21 cellular contexts compared by ENCODE assay signal in genomic region chr7:50182734-50183133, GRCh38.
A peak's percentile ranks its signal among the peaks of the same experiment; 100 is the strongest.
DNase-seq lines count a peak whose midpoint lies in the region; ATAC-seq and TF ChIP-seq lines count a peak whose summit lies in the region.
"Had no signal": no experiment of that assay in that cellular context is flagged by ENCODE, and none has a peak within 500 bp of the region (broad histone marks: within the 10 kb centered on the region; RNA-seq: fewer than 3 reads in every experiment).

No MANE protein-coding gene starts in this region.

- DNase-seq in heart left ventricle (peak in 2 of 5 donors; percentile 29 to 54), left ventricle myocardium inferior (no peak), SKM-1 (lab: John Stamatoyannopoulos, UW; ENCODE audit: unreplicated experiment) (peak; percentile 27), iPS-NIHi7 (ENCODE audit: extremely low spot score) (peak; percentile 29), osteocyte (ENCODE audit: extremely low spot score, unreplicated experiment) (no peak), SJCRH30 (no peak), ecto neural progenitor cell (ENCODE audit: low spot score) (no peak), NK-92 (lab: John Stamatoyannopoulos, UW; ENCODE audit: unreplicated experiment) (no peak)
- DNase-seq: activated B cell treated with CpG ODN at 0.5 μM for 24 hours; activated CD8-positive, alpha-beta memory T cell treated with anti-CD3 and anti-CD28 coated beads for 24 hours; effector CD8-positive, alpha-beta T cell; GOT3; hippocampal formation; naive thymus-derived CD8-positive, alpha-beta T cell; NCI-H1930; NCI-H524 treated with DMSO at 0.1 percent for 48 hours; psoas muscle; stimulated activated CD4-positive, alpha-beta T cell treated with anti-CD3 and anti-CD28 coated beads, Interleukin-12 subunit alpha, Interleukin-12 subunit beta, amount 100 ng/mL, for 4 hours; stimulated activated naive CD8-positive, alpha-beta T cell treated with anti-CD3 and anti-CD28 coated beads, Interleukin-15, Interleukin-2, amounts not matched to agents 100 U/mL and 50 U/mL, for 24 hours had no signal

- TF ChIP-seq CTCF in heart left ventricle (IDR thresholded peaks at IDR 0.05) (no peak), left ventricle myocardium inferior (IDR thresholded peaks at IDR 0.05; ENCODE audit: borderline replicate concordance) (no peak), osteocyte (IDR thresholded peaks at IDR 0.05) (no peak)

- no peaks in the 10 kb centered on the region for H3K36me3 ChIP-seq in heart left ventricle
- H3K36me3 ChIP-seq in left ventricle myocardium inferior = no peaks in the 10 kb centered on the region
- no peaks in the 10 kb centered on the region for H3K36me3 ChIP-seq in SJCRH30
- H3K36me3 ChIP-seq: cardiac muscle cell had no signal

- H3K27ac ChIP-seq in heart left ventricle (peak overlapping the region in 1 of 12 donors; percentile 48), left ventricle myocardium inferior (replicated peaks) (no peak overlapping the region), SJCRH30 (no peak overlapping the region)
- H3K27ac ChIP-seq: cardiac muscle cell, psoas muscle had no signal

- H3K4me1 ChIP-seq in heart left ventricle (peaks cover 0 to 56% (median 0%) of the 10 kb centered on the region in 12 donors), left ventricle myocardium inferior (peaks cover 7% of the 10 kb centered on the region), SJCRH30 (no peaks in the 10 kb centered on the region)
- H3K4me1 ChIP-seq: psoas muscle had no signal

- intact Hi-C loops in heart left ventricle (cut with DNase I) = no loop called here
- intact Hi-C loops in left ventricle myocardium inferior (cut with micrococcal nuclease) = no loop called here

- no peak overlapping the region for H3K27ac Mint-ChIP-seq in osteocyte (ENCODE audit: unreplicated experiment)
- H3K27ac Mint-ChIP-seq: activated B cell treated with CpG ODN at 0.5 μM for 24 hours, type B pancreatic cell had no signal

- WGBS in heart left ventricle, 4 donors = 38 to 52% (median 40%) methylated on average over 4 of the region's 4 CpGs

- no peak for TF ChIP-seq POLR2A in heart left ventricle (IDR thresholded peaks at IDR 0.05)

- no peaks in the 10 kb centered on the region for H3K4me1 Mint-ChIP-seq in osteocyte (ENCODE audit: unreplicated experiment)

- no peaks in the 10 kb centered on the region for H3K36me3 Mint-ChIP-seq in osteocyte (ENCODE audit: unreplicated experiment)
- H3K36me3 Mint-ChIP-seq: naive thymus-derived CD8-positive, alpha-beta T cell; type B pancreatic cell had no signal

- H3K4me3 Mint-ChIP-seq in osteocyte (ENCODE audit: unreplicated experiment) = no peak overlapping the region
- H3K4me3 Mint-ChIP-seq: activated B cell treated with CpG ODN at 0.5 μM for 24 hours; naive thymus-derived CD8-positive, alpha-beta T cell; type B pancreatic cell had no signal

- no peaks in the 10 kb centered on the region for H3K9me3 Mint-ChIP-seq in osteocyte (ENCODE audit: unreplicated experiment)
- H3K9me3 Mint-ChIP-seq: activated B cell treated with CpG ODN at 0.5 μM for 24 hours; naive thymus-derived CD8-positive, alpha-beta T cell; type B pancreatic cell had no signal

- H3K4me3 ChIP-seq in heart left ventricle (no peak overlapping the region), left ventricle myocardium inferior (no peak overlapping the region), SJCRH30 (no peak overlapping the region)
- H3K4me3 ChIP-seq: cardiac muscle cell, psoas muscle had no signal

- ATAC-seq in heart left ventricle = peak; percentile 42 to 80 (median 69)
- ATAC-seq: naive thymus-derived CD8-positive, alpha-beta T cell; psoas muscle; stimulated activated naive CD8-positive, alpha-beta T cell treated with anti-CD3 and anti-CD28 coated beads, Interleukin-15, Interleukin-2, amounts not matched to agents 100 U/mL and 50 U/mL, for 24 hours had no signal

- H3K27me3 Mint-ChIP-seq in osteocyte (ENCODE audit: unreplicated experiment) = no peaks in the 10 kb centered on the region
- H3K27me3 Mint-ChIP-seq: activated B cell treated with CpG ODN at 0.5 μM for 24 hours; naive thymus-derived CD8-positive, alpha-beta T cell; type B pancreatic cell had no signal

- H3K9me3 ChIP-seq in heart left ventricle = no peaks in the 10 kb centered on the region
- H3K9me3 ChIP-seq in left ventricle myocardium inferior (replicated peaks) = no peaks in the 10 kb centered on the region
- no peaks in the 10 kb centered on the region for H3K9me3 ChIP-seq in SJCRH30 (replicated peaks)
- H3K9me3 ChIP-seq: psoas muscle had no signal

- H3K27me3 ChIP-seq in heart left ventricle (peaks cover 0 to 15% (median 0%) of the 10 kb centered on the region in 9 donors), left ventricle myocardium inferior (ENCODE audit: low read depth) (peaks cover 56% of the 10 kb centered on the region), SJCRH30 (peaks cover 10% of the 10 kb centered on the region; the same call in 1 of the 2 replicates)
- H3K27me3 ChIP-seq: cardiac muscle cell had no signal

Comparison
In these comparisons a context has a peak if more than half of its experiments do, and no peak if none do; other contexts are left out.
1. DNase-seq: peak in SKM-1 (single experiment) and iPS-NIHi7 (single experiment); none in left ventricle myocardium inferior (single experiment), osteocyte (single experiment), SJCRH30 (0 of 2), ecto neural progenitor cell (single experiment) and NK-92 (single experiment).